In the genomic region with DNA sequence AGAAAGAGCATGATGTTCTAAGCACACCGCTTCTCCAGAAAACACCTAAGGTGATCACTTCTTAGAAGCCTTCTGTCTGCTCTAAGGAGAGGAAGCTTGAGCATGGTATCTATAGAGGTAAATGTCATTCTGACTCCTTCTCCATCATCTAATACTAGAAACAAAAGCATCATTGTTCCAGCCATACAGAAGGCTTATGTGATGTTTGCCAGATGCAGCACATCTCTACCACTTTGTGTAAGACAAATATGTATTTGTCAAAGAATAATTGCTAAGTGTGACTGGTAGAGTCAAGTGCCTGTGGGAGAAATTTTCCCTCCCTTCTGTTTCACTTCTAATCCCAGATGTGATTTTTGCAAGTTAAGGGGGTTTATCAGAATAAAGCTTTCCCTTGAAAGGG, we compare ENCODE assay signal across 2 cellular contexts.
TF ChIP-seq lines count a peak whose summit lies in the region.

No MANE protein-coding gene starts in this region.

TF ChIP-seq in HepG2, 621 proteins besides CTCF, POLR2A, EP300 and RAD21:
- TF ChIP-seq MED1 (CRISPR knock-in tag; IDR thresholded peaks at IDR 0.05) (0 out of 2 replicates have a peak, but pooled peaks have one; percentile 18), ZNF121 (CRISPR knock-in tag; IDR thresholded peaks at IDR 0.05) (no peak), ZZZ3 (CRISPR knock-in tag; IDR thresholded peaks at IDR 0.05; ENCODE audit: borderline replicate concordance) (no peak), SP140L (CRISPR knock-in tag; IDR thresholded peaks at IDR 0.05; ENCODE audit: borderline replicate concordance) (no peak), ZNF446 (CRISPR knock-in tag; IDR thresholded peaks at IDR 0.05) (no peak), RELA (CRISPR knock-in tag; IDR thresholded peaks at IDR 0.05) (no peak), ZNF326 (CRISPR knock-in tag; IDR thresholded peaks at IDR 0.05; ENCODE audit: borderline replicate concordance) (no peak), ZBTB21 (CRISPR knock-in tag; IDR thresholded peaks at IDR 0.05) (no peak), ZC3H13 (CRISPR knock-in tag; IDR thresholded peaks at IDR 0.05) (no peak), SP5 (CRISPR knock-in tag; IDR thresholded peaks at IDR 0.05; ENCODE audit: borderline replicate concordance, low read depth) (no peak), SOX6 (IDR thresholded peaks at IDR 0.05) (no peak), SOX6 (CRISPR knock-in tag; IDR thresholded peaks at IDR 0.05) (peak; percentile 13; the same call in 1 of the 2 replicates), ZNF768 (CRISPR knock-in tag; IDR thresholded peaks at IDR 0.05) (no peak), ADNP (CRISPR knock-in tag; IDR thresholded peaks at IDR 0.05) (no peak), ETV6 (CRISPR knock-in tag; conservative IDR thresholded peaks at IDR 0.05) (no peak), SOX13 (IDR thresholded peaks at IDR 0.05) (no peak), SOX13 (CRISPR knock-in tag; conservative IDR thresholded peaks at IDR 0.05 in 1 of 2, IDR thresholded peaks at IDR 0.05 in 1 of 2) (peak in 1 of 2 experiments; percentile 51; a peak in 1 of 4 replicates), PHF8 (CRISPR knock-in tag; IDR thresholded peaks at IDR 0.05) (no peak), ZBTB7B (CRISPR knock-in tag; IDR thresholded peaks at IDR 0.05) (no peak), ZNF143 (CRISPR knock-in tag; IDR thresholded peaks at IDR 0.05) (no peak)
- TF ChIP-seq, protein P1, sequence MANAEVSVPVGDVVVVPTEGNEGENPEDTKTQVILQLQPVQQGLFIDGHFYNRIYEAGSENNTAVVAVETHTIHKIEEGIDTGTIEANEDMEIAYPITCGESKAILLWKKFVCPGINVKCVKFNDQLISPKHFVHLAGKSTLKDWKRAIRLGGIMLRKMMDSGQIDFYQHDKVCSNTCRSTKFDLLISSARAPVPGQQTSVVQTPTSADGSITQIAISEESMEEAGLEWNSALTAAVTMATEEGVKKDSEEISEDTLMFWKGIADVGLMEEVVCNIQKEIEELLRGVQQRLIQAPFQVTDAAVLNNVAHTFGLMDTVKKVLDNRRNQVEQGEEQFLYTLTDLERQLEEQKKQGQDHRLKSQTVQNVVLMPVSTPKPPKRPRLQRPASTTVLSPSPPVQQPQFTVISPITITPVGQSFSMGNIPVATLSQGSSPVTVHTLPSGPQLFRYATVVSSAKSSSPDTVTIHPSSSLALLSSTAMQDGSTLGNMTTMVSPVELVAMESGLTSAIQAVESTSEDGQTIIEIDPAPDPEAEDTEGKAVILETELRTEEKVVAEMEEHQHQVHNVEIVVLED (CRISPR knock-in tag; IDR thresholded peaks at IDR 0.05; ENCODE audit: borderline replicate concordance): no peak
- TF ChIP-seq, protein P2, sequence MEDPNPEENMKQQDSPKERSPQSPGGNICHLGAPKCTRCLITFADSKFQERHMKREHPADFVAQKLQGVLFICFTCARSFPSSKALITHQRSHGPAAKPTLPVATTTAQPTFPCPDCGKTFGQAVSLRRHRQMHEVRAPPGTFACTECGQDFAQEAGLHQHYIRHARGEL (CRISPR knock-in tag; IDR thresholded peaks at IDR 0.05): no peak
- TF ChIP-seq, protein P3, sequence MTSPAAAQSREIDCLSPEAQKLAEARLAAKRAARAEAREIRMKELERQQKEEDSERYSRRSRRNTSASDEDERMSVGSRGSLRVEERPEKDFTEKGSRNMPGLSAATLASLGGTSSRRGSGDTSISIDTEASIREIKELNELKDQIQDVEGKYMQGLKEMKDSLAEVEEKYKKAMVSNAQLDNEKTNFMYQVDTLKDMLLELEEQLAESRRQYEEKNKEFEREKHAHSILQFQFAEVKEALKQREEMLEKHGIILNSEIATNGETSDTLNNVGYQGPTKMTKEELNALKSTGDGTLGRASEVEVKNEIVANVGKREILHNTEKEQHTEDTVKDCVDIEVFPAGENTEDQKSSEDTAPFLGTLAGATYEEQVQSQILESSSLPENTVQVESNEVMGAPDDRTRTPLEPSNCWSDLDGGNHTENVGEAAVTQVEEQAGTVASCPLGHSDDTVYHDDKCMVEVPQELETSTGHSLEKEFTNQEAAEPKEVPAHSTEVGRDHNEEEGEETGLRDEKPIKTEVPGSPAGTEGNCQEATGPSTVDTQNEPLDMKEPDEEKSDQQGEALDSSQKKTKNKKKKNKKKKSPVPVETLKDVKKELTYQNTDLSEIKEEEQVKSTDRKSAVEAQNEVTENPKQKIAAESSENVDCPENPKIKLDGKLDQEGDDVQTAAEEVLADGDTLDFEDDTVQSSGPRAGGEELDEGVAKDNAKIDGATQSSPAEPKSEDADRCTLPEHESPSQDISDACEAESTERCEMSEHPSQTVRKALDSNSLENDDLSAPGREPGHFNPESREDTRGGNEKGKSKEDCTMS (CRISPR knock-in tag; conservative IDR thresholded peaks at IDR 0.05): no peak
- TF ChIP-seq, protein P4, sequence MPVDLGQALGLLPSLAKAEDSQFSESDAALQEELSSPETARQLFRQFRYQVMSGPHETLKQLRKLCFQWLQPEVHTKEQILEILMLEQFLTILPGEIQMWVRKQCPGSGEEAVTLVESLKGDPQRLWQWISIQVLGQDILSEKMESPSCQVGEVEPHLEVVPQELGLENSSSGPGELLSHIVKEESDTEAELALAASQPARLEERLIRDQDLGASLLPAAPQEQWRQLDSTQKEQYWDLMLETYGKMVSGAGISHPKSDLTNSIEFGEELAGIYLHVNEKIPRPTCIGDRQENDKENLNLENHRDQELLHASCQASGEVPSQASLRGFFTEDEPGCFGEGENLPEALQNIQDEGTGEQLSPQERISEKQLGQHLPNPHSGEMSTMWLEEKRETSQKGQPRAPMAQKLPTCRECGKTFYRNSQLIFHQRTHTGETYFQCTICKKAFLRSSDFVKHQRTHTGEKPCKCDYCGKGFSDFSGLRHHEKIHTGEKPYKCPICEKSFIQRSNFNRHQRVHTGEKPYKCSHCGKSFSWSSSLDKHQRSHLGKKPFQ (CRISPR knock-in tag; IDR thresholded peaks at IDR 0.05; ENCODE audit: insufficient replicate concordance): no peak

TF ChIP-seq in K562, 482 proteins besides CTCF, POLR2A, EP300 and RAD21 (continued from another document):
- TF ChIP-seq, protein P5, sequence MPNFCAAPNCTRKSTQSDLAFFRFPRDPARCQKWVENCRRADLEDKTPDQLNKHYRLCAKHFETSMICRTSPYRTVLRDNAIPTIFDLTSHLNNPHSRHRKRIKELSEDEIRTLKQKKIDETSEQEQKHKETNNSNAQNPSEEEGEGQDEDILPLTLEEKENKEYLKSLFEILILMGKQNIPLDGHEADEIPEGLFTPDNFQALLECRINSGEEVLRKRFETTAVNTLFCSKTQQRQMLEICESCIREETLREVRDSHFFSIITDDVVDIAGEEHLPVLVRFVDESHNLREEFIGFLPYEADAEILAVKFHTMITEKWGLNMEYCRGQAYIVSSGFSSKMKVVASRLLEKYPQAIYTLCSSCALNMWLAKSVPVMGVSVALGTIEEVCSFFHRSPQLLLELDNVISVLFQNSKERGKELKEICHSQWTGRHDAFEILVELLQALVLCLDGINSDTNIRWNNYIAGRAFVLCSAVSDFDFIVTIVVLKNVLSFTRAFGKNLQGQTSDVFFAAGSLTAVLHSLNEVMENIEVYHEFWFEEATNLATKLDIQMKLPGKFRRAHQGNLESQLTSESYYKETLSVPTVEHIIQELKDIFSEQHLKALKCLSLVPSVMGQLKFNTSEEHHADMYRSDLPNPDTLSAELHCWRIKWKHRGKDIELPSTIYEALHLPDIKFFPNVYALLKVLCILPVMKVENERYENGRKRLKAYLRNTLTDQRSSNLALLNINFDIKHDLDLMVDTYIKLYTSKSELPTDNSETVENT (CRISPR knock-in tag; IDR thresholded peaks at IDR 0.05): no peak
- TF ChIP-seq PURB (CRISPR knock-in tag; IDR thresholded peaks at IDR 0.05; ENCODE audit: low read depth) (no peak), MAFG (tag; conservative IDR thresholded peaks at IDR 0.05) (no peak), NCOA4 (IDR thresholded peaks at IDR 0.05; ENCODE audit: partially characterized antibody) (no peak), CHD2 (IDR thresholded peaks at IDR 0.05; ENCODE audit: low read depth, low read length) (no peak), HIVEP1 (CRISPR knock-in tag; IDR thresholded peaks at IDR 0.05) (no peak), HDAC8 (tag; IDR thresholded peaks at IDR 0.05) (no peak), SETDB1 (IDR thresholded peaks at IDR 0.05; ENCODE audit: low read length) (no peak), NRF1 (conservative IDR thresholded peaks at IDR 0.05 in 1 of 2, IDR thresholded peaks at IDR 0.05 in 1 of 2) (no peak), ZNF253 (CRISPR knock-in tag; conservative IDR thresholded peaks at IDR 0.05) (no peak)
- TF ChIP-seq, protein P6, sequence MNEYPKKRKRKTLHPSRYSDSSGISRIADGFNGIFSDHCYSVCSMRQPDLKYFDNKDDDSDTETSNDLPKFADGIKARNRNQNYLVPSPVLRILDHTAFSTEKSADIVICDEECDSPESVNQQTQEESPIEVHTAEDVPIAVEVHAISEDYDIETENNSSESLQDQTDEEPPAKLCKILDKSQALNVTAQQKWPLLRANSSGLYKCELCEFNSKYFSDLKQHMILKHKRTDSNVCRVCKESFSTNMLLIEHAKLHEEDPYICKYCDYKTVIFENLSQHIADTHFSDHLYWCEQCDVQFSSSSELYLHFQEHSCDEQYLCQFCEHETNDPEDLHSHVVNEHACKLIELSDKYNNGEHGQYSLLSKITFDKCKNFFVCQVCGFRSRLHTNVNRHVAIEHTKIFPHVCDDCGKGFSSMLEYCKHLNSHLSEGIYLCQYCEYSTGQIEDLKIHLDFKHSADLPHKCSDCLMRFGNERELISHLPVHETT (CRISPR knock-in tag; conservative IDR thresholded peaks at IDR 0.05 in 1 of 2, IDR thresholded peaks at IDR 0.05 in 1 of 2): no peak
- TF ChIP-seq, protein P7, sequence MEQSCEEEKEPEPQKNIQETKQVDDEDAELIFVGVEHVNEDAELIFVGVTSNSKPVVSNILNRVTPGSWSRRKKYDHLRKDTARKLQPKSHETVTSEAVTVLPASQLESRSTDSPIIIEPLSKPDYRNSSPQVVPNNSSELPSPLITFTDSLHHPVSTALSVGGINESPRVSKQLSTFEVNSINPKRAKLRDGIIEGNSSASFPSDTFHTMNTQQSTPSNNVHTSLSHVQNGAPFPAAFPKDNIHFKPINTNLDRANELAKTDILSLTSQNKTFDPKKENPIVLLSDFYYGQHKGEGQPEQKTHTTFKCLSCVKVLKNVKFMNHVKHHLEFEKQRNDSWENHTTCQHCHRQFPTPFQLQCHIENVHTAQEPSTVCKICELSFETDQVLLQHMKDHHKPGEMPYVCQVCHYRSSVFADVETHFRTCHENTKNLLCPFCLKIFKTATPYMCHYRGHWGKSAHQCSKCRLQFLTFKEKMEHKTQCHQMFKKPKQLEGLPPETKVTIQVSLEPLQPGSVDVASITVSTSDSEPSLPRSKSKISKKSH (CRISPR knock-in tag; IDR thresholded peaks at IDR 0.05): no peak
- TF ChIP-seq, protein P8, sequence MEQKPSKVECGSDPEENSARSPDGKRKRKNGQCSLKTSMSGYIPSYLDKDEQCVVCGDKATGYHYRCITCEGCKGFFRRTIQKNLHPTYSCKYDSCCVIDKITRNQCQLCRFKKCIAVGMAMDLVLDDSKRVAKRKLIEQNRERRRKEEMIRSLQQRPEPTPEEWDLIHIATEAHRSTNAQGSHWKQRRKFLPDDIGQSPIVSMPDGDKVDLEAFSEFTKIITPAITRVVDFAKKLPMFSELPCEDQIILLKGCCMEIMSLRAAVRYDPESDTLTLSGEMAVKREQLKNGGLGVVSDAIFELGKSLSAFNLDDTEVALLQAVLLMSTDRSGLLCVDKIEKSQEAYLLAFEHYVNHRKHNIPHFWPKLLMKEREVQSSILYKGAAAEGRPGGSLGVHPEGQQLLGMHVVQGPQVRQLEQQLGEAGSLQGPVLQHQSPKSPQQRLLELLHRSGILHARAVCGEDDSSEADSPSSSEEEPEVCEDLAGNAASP (IDR thresholded peaks at IDR 0.05): no peak
